ENCODE assay signal across 11 cellular contexts in genomic region chr2:142872900-142873724, GRCh38. TPM values are rescaled to one million over a fixed set of nuclear protein-coding genes. Genes with fewer than 3 reads are reported as not detected.
DNase-seq lines count a peak whose midpoint lies in the region; ATAC-seq, FAIRE-seq and TF ChIP-seq lines count a peak whose summit lies in the region.
"Had no signal": no experiment of that assay in that cellular context is flagged by ENCODE, and none has a peak within 500 bp of the region (broad histone marks: within the 10 kb centered on the region; RNA-seq: fewer than 3 reads in every experiment).

No MANE protein-coding gene starts in this region.

- peaks cover 74% of the 10 kb centered on the region for H3F3A ChIP-seq in SU-DHL-6 (ENCODE audit: insufficient read depth)

- peaks cover 3 to 14% (median 6%) of the 10 kb centered on the region in 4 donors for H3K4me1 ChIP-seq in upper lobe of left lung

- H3K27me3 ChIP-seq in SU-DHL-6 (ENCODE audit: low read length) = no peaks in the 10 kb centered on the region
- no peaks in the 10 kb centered on the region for H3K27me3 ChIP-seq in upper lobe of left lung

- no peaks in the 10 kb centered on the region for H3K9me2 ChIP-seq in SU-DHL-6 (replicated peaks; ENCODE audit: insufficient read depth, low read length)

- H3K36me3 ChIP-seq in SU-DHL-6 (ENCODE audit: low read length) (peaks cover 11% of the 10 kb centered on the region; the same call in 1 of the 2 replicates), upper lobe of left lung (no peaks in the 10 kb centered on the region)

- H3K27ac ChIP-seq in SU-DHL-6 (ENCODE audit: low read depth, low read length) (peak overlapping the region; percentile 89), upper lobe of left lung (peak overlapping the region; percentile 73 to 77 (median 74))
- H3K27ac ChIP-seq: 22Rv1 had no signal

- peak overlapping the region; percentile 97 for H3K4me2 ChIP-seq in SU-DHL-6 (ENCODE audit: low read depth, low read length, poor library complexity, severe bottlenecking)

- peak overlapping the region; percentile 26 for H3K4me3 ChIP-seq in SU-DHL-6 (ENCODE audit: insufficient read depth, low read length, poor library complexity, severe bottlenecking)
- no peak overlapping the region for H3K4me3 ChIP-seq in fibroblast of pulmonary artery (replicated peaks; ENCODE audit: low read depth, low read length)
- no peak overlapping the region for H3K4me3 ChIP-seq in upper lobe of left lung

- no peaks in the 10 kb centered on the region for H3K9me3 ChIP-seq in SU-DHL-6 (ENCODE audit: insufficient read depth, low read length)
- no peaks in the 10 kb centered on the region for H3K9me3 ChIP-seq in upper lobe of left lung

- H4K20me1 ChIP-seq in SU-DHL-6 (ENCODE audit: low read depth, low read length) = no peaks in the 10 kb centered on the region

- H3K79me2 ChIP-seq in SU-DHL-6 (ENCODE audit: insufficient read depth, low read length) = peaks cover 27% of the 10 kb centered on the region

- ATAC-seq in upper lobe of left lung (ENCODE audit: low FRiP score in 2 of 2) (peak in 1 of 2 donors; percentile 58), HG03457 (IDR thresholded peaks at IDR 0.05; ENCODE audit: unreplicated experiment) (no peak)

- TF ChIP-seq EP300 in upper lobe of left lung (IDR thresholded peaks at IDR 0.05) = peak; percentile 79 to 93 (median 90)

- FAIRE-seq in HTR-8/SVneo (lab: Jason Lieb, UNC) = no peak

- DNase-seq in DMS53 (lab: John Stamatoyannopoulos, UW) = peak; percentile 65
- no peak for DNase-seq in DMS53 treated with DMSO at 0.1 percent for 48 hours (lab: John Stamatoyannopoulos, UW; ENCODE audit: unreplicated experiment)
- peak; percentile 89 for DNase-seq in fibroblast of pulmonary artery (ENCODE audit: low read depth)
- DNase-seq in upper lobe of left lung = no peak
- no peak for DNase-seq in HTR-8/SVneo (ENCODE audit: insufficient read length, low spot score)
- no peak for DNase-seq in RPMI8226
- DNase-seq: activated CD4-positive, alpha-beta T cell treated with anti-CD3 and anti-CD28 coated beads, Interleukin-2, amount 50 U/mL, for 4 hours; NCI-H1105 had no signal

- H3K9ac ChIP-seq in SU-DHL-6 (ENCODE audit: low read length) = peak overlapping the region; percentile 23

- peak overlapping the region; percentile 66 for H2AFZ ChIP-seq in SU-DHL-6 (ENCODE audit: low read depth, low read length, severe bottlenecking)

- no peak for TF ChIP-seq POLR2A in upper lobe of left lung (IDR thresholded peaks at IDR 0.05)

- 84 to 85% methylated on average over 6 of the region's 6 CpGs for whole genome bisulfite sequencing in upper lobe of left lung, 2 donors

- TF ChIP-seq CTCF in SU-DHL-6 (IDR thresholded peaks at IDR 0.05; ENCODE audit: insufficient read depth, low read length, poor library complexity, severe bottlenecking) = no peak
- TF ChIP-seq CTCF in fibroblast of pulmonary artery (IDR thresholded peaks at IDR 0.05; ENCODE audit: low read length, missing control alignments) = no peak
- TF ChIP-seq CTCF in upper lobe of left lung (IDR thresholded peaks at IDR 0.05) = no peak

RNA-seq across cellular contexts. Expression of gene KYNU, which starts 4.4 kb away (rescaled TPM):
- total RNA-seq in upper lobe of left lung = 10 to 100 TPM in 5 of 6 donors, 1 to 10 TPM in 1; 9.4 to 45.2 (median 15.6) TPM

Comparison
In these comparisons a context has a peak if more than half of its experiments do, and no peak if none do; other contexts are left out.
1. DNase-seq: peak in DMS53 (single experiment) and fibroblast of pulmonary artery (single experiment); none in DMS53 treated with DMSO at 0.1 percent for 48 hours (single experiment), upper lobe of left lung (0 of 2), HTR-8/SVneo (single experiment) and RPMI8226 (single experiment).